22 cellular contexts compared by ENCODE assay signal in genomic region chr16:61323456-61323855, GRCh38.
DNase-seq lines count a peak whose midpoint lies in the region; ATAC-seq and TF ChIP-seq lines count a peak whose summit lies in the region.
"Had no signal": no experiment of that assay in that cellular context is flagged by ENCODE, and none has a peak within 500 bp of the region (broad histone marks: within the 10 kb centered on the region; RNA-seq: fewer than 3 reads in every experiment).

No MANE protein-coding gene starts in this region.

- no peak for TF ChIP-seq CTCF in 22Rv1 (IDR thresholded peaks at IDR 0.05)

- H3K9ac ChIP-seq in HUES64 (ENCODE audit: low read depth, low read length), result no peak overlapping the region

- H3K27me3 Mint-ChIP-seq in activated CD4-positive, alpha-beta T cell treated with anti-CD3 and anti-CD28 coated beads, Interleukin-2, amount 10 ng/mL, durations not matched to agents 7 days and 5 days, result no peaks in the 10 kb centered on the region
- H3K27me3 Mint-ChIP-seq: activated naive CD8-positive, alpha-beta T cell treated with anti-CD3 and anti-CD28 coated beads, Interleukin-2, amount 50 U/mL, for 24 hours; CD4-positive, alpha-beta memory T cell; IgD-negative memory B cell; natural killer cell treated with Interleukin-12 subunit alpha and Interleukin-12 subunit beta and Interleukin-15 and Interleukin-18, amount 100 ng/mL, for 72 hours had no signal

- no peak for ATAC-seq in HG02798 (IDR thresholded peaks at IDR 0.05; ENCODE audit: poor library complexity, unreplicated experiment)
- ATAC-seq: activated naive CD8-positive, alpha-beta T cell treated with anti-CD3 and anti-CD28 coated beads, Interleukin-2, amount 50 U/mL, for 24 hours; natural killer cell treated with Interleukin-12 subunit alpha and Interleukin-12 subunit beta and Interleukin-15 and Interleukin-18, amount 100 ng/mL, for 72 hours had no signal

- H3K27me3 ChIP-seq in HUES64 (ENCODE audit: insufficient read depth, low read length), result no peaks in the 10 kb centered on the region
- H3K27me3 ChIP-seq: uterus had no signal

- H3K36me3 Mint-ChIP-seq in activated CD4-positive, alpha-beta T cell treated with anti-CD3 and anti-CD28 coated beads, Interleukin-2, amount 10 ng/mL, durations not matched to agents 7 days and 5 days (ENCODE audit: low read depth), result no peaks in the 10 kb centered on the region
- H3K36me3 Mint-ChIP-seq: IgD-negative memory B cell had no signal

- no peak overlapping the region for H3K4me3 ChIP-seq in HUES64 (ENCODE audit: low read length)
- H3K4me3 ChIP-seq: prostate gland, uterus had no signal

- H3K4me1 Mint-ChIP-seq in activated CD4-positive, alpha-beta T cell treated with anti-CD3 and anti-CD28 coated beads, Interleukin-2, amount 10 ng/mL, durations not matched to agents 7 days and 5 days, result no peaks in the 10 kb centered on the region
- H3K4me1 Mint-ChIP-seq: activated naive CD8-positive, alpha-beta T cell treated with anti-CD3 and anti-CD28 coated beads, Interleukin-2, amount 50 U/mL, for 24 hours; CD4-positive, alpha-beta memory T cell; IgD-negative memory B cell had no signal

- H3K4me1 ChIP-seq in HUES64 (ENCODE audit: insufficient read depth, low read length), result peaks cover 5% of the 10 kb centered on the region; the same call in 1 of the 2 replicates
- H3K4me1 ChIP-seq: prostate gland, uterus had no signal

- H3K27ac ChIP-seq in 22Rv1 (peak overlapping the region; percentile 13; the same call in 1 of the 2 replicates), HUES64 (ENCODE audit: low read depth, low read length) (peak overlapping the region; percentile 37), epithelial cell of prostate (peak overlapping the region; percentile 9)
- H3K27ac ChIP-seq: prostate gland, uterus had no signal

- CTCF ChIA-PET in activated CD4-positive, alpha-beta T cell treated with anti-CD3 and anti-CD28 coated beads, Interleukin-2, amount 10 ng/mL, durations not matched to agents 7 days and 5 days (lab: Charles Lee), result no interaction called here

- H3K27ac Mint-ChIP-seq in activated CD4-positive, alpha-beta T cell treated with anti-CD3 and anti-CD28 coated beads, Interleukin-2, amount 10 ng/mL, durations not matched to agents 7 days and 5 days, result no peak overlapping the region
- H3K27ac Mint-ChIP-seq: activated naive CD8-positive, alpha-beta T cell treated with anti-CD3 and anti-CD28 coated beads, Interleukin-2, amount 50 U/mL, for 24 hours; activated T-helper 2 cell treated with anti-CD3 and anti-CD28 coated beads, Interferon-gamma antibody, Interleukin-2, Interleukin-4, amounts not matched to agents 10 μg/mL and 5 μg/mL and 100 μg/mL, durations not matched to agents 14 hours and 24 hours and 36 hours; CD4-positive, alpha-beta memory T cell; IgD-negative memory B cell; natural killer cell treated with Interleukin-12 subunit alpha and Interleukin-12 subunit beta and Interleukin-15 and Interleukin-18, amount 100 ng/mL, for 72 hours had no signal

- H3K9me3 ChIP-seq in HUES64 (ENCODE audit: insufficient read depth, low read depth, low read length), result no peaks in the 10 kb centered on the region
- H3K9me3 ChIP-seq: prostate gland, uterus had no signal

- H3K9me3 Mint-ChIP-seq in activated CD4-positive, alpha-beta T cell treated with anti-CD3 and anti-CD28 coated beads, Interleukin-2, amount 10 ng/mL, durations not matched to agents 7 days and 5 days, result peaks cover 7% of the 10 kb centered on the region

- DNase-seq in OCI-M1 (lab: John Stamatoyannopoulos, UW), result peak; percentile 17
- DNase-seq in epithelial cell of prostate (ENCODE audit: low read depth, low spot score), result peak; percentile 24
- no peak for DNase-seq in central memory CD4-positive, alpha-beta T cell
- no peak for DNase-seq in GM19240 (ENCODE audit: insufficient read length, low spot score)
- DNase-seq in activated CD4-positive, alpha-beta T cell treated with anti-CD3 and anti-CD28 coated beads, Interleukin-2, amount 10 ng/mL, durations not matched to agents 7 days and 5 days, result no peak
- DNase-seq: activated CD4-positive, CD25-positive, alpha-beta regulatory T cell; activated naive CD8-positive, alpha-beta T cell treated with anti-CD3 and anti-CD28 coated beads, Interleukin-2, amount 50 U/mL, for 24 hours; CD4-positive, alpha-beta memory T cell; GOT3; NCI-H345; Right ventricle myocardium superior; small intestine; stimulated activated CD4-positive, alpha-beta T cell treated with anti-CD3 and anti-CD28 coated beads, Interleukin-4, amount 100 ng/mL, for 24 hours; T-helper 2 cell; uterus had no signal

- no peak overlapping the region for H3K4me3 Mint-ChIP-seq in activated CD4-positive, alpha-beta T cell treated with anti-CD3 and anti-CD28 coated beads, Interleukin-2, amount 10 ng/mL, durations not matched to agents 7 days and 5 days
- H3K4me3 Mint-ChIP-seq: activated naive CD8-positive, alpha-beta T cell treated with anti-CD3 and anti-CD28 coated beads, Interleukin-2, amount 50 U/mL, for 24 hours; CD4-positive, alpha-beta memory T cell; IgD-negative memory B cell; natural killer cell treated with Interleukin-12 subunit alpha and Interleukin-12 subunit beta and Interleukin-15 and Interleukin-18, amount 100 ng/mL, for 72 hours had no signal

- H3K36me3 ChIP-seq in HUES64 (ENCODE audit: insufficient read depth, low read length), result no peaks in the 10 kb centered on the region
- H3K36me3 ChIP-seq: prostate gland, uterus had no signal

- POLR2A ChIA-PET in activated CD4-positive, alpha-beta T cell treated with anti-CD3 and anti-CD28 coated beads, Interleukin-2, amount 10 ng/mL, durations not matched to agents 7 days and 5 days (lab: Charles Lee), result no interaction called here

- 89% methylated on average over 6 of the region's 6 CpGs for WGBS in HUES64

Comparison
In these comparisons a context has a peak if more than half of its experiments do, and no peak if none do; other contexts are left out.
1. DNase-seq: peak in OCI-M1 (single experiment) and epithelial cell of prostate (single experiment); none in central memory CD4-positive, alpha-beta T cell (single experiment), GM19240 (single experiment) and activated CD4-positive, alpha-beta T cell treated with anti-CD3 and anti-CD28 coated beads, Interleukin-2, amount 10 ng/mL, durations not matched to agents 7 days and 5 days (single experiment).
2. Peak in every context shown above with its lines, with median percentiles within 50 percentile points of each other: H3K27ac ChIP-seq.